1 cellular context compared by ENCODE assay signal in genomic region chr20:3786126-3786484, GRCh38.
TF ChIP-seq lines count a peak whose summit lies in the region.

No MANE protein-coding gene starts in this region.

TF ChIP-seq in HEK293, 187 proteins besides CTCF, POLR2A, EP300 and RAD21 (continued from another document):
- TF ChIP-seq ZNF280D (tag by site-specific recombination; IDR thresholded peaks at IDR 0.05) (no peak), ZNF768 (tag by site-specific recombination; IDR thresholded peaks at IDR 0.05) (no peak), ZNF18 (tag by site-specific recombination; IDR thresholded peaks at IDR 0.05) (no peak), ZNF639 (tag by site-specific recombination; IDR thresholded peaks at IDR 0.05) (0 out of 2 replicates have a peak, but pooled peaks have one; percentile 25), ZNF473 (tag by site-specific recombination; IDR thresholded peaks at IDR 0.05) (no peak), SP3 (tag by site-specific recombination; IDR thresholded peaks at IDR 0.05) (no peak), ZSCAN30 (tag by site-specific recombination; IDR thresholded peaks at IDR 0.05) (no peak), ZBTB7A (tag by site-specific recombination; IDR thresholded peaks at IDR 0.05; ENCODE audit: low read depth) (no peak; the same call in 1 of the 2 replicates), ZNF335 (tag by site-specific recombination; conservative IDR thresholded peaks at IDR 0.05) (peak; percentile 16; the same call in 1 of the 2 replicates), ZNF747 (tag by site-specific recombination; IDR thresholded peaks at IDR 0.05) (no peak), ZNF19 (tag by site-specific recombination; IDR thresholded peaks at IDR 0.05; ENCODE audit: low read depth) (no peak), ZNF16 (tag by site-specific recombination; IDR thresholded peaks at IDR 0.05; ENCODE audit: low read depth) (no peak), ZBTB26 (tag by site-specific recombination; optimal IDR thresholded peaks at IDR 0.05) (peak; percentile 48), MYNN (tag by site-specific recombination; IDR thresholded peaks at IDR 0.05; ENCODE audit: borderline replicate concordance) (no peak), ZNF24 (tag by site-specific recombination; IDR thresholded peaks at IDR 0.05) (no peak), ZBTB48 (tag by site-specific recombination; IDR thresholded peaks at IDR 0.05) (no peak), ZNF2 (tag by site-specific recombination; IDR thresholded peaks at IDR 0.05) (0 out of 2 replicates have a peak, but pooled peaks have one; percentile 29), ZNF423 (tag by site-specific recombination; IDR thresholded peaks at IDR 0.05) (no peak)
